In the genomic region with DNA sequence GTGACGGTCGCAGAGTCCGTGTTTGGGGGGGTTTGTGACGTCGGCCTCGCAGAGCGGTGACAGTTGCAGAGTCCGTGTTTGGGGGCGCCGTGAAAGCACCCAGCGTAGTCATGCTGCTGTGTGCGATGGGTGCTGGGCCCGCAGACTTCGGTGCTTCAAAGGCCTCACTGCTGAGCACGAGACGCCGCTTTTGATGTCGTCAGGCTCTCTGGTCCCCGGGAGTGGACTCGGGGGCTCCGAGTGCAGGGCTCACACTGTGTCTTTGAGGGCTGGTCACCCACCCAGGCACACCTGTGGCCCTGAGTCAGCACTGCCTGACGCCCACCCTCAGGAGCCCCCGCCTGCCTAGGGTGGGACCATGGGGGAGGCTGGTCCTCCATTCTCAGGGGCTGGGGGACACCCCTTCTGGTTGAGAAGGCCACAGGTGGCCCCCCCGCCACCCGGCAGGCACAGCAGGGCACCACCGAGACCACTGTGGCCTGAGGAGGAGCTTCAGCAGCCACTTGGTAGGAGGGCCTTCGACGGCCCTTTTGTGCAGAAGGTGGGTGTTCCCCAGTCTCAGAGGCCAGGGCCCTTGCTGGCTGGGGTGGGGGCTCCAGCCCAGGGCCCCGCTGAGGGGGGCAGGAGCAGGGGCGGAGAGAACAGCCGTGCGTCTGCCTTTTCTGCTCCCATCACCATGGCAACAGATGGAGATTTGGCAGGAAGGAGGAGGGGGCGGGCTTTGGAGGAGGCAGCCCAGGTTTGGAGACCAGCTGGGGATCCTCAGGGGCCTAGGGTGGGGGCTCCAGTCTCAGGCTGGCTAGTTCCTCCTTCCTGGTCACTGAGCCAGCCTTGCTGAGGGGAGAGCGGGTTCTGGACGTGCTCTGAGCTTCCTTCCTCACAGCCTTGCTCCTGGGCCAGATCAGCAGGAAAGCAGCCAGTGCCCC, we compare ENCODE assay signal across 25 cellular contexts. TPM values are rescaled to one million over a fixed set of nuclear protein-coding genes. Genes with fewer than 3 reads are reported as not detected.
DNase-seq lines count a peak whose midpoint lies in the region; ATAC-seq and TF ChIP-seq lines count a peak whose summit lies in the region.
"Had no signal": no experiment of that assay in that cellular context is flagged by ENCODE, and none has a peak within 500 bp of the region (broad histone marks: within the 10 kb centered on the region; RNA-seq: fewer than 3 reads in every experiment).

No MANE protein-coding gene starts in this region.

- peak overlapping the region; percentile 45 for H3K4me2 ChIP-seq in neural progenitor cell

- no peak overlapping the region for H2AFZ ChIP-seq in neural progenitor cell (replicated peaks)

- TF ChIP-seq CTCF in dorsolateral prefrontal cortex (IDR thresholded peaks at IDR 0.05 in 54 of 56, conservative IDR thresholded peaks at IDR 0.05 in 2 of 56; ENCODE audit: low read depth in 1 of 56, partially characterized antibody in 56 of 56) (no peak), neural progenitor cell (IDR thresholded peaks at IDR 0.05) (no peak), esophagus muscularis mucosa (IDR thresholded peaks at IDR 0.05) (no peak)

- peaks cover 10% of the 10 kb centered on the region for H3K4me1 Mint-ChIP-seq in neural progenitor cell
- H3K4me1 Mint-ChIP-seq: activated naive CD4-positive, alpha-beta T cell treated with anti-CD3 and anti-CD28 coated beads, Interleukin-2, amount 10 ng/mL, durations not matched to agents 7 days and 5 days; B cell had no signal

- WGBS in esophagus muscularis mucosa = 73% methylated on average over 30 of the region's 35 CpGs

- TF ChIP-seq EP300 in esophagus muscularis mucosa (IDR thresholded peaks at IDR 0.05) = no peak

- ATAC-seq in GM21390 (IDR thresholded peaks at IDR 0.05; ENCODE audit: unreplicated experiment) = no peak
- ATAC-seq in activated CD4-positive, CD25-positive, alpha-beta regulatory T cell treated with anti-CD3 and anti-CD28 coated beads, Interleukin-2, amount 50 U/mL, for 24 hours = no peak
- ATAC-seq: lower lobe of right lung had no signal

- H3K9me3 ChIP-seq in neural progenitor cell (ENCODE audit: low read depth) (no peaks in the 10 kb centered on the region), esophagus muscularis mucosa (no peaks in the 10 kb centered on the region)
- H3K9me3 ChIP-seq: ascending aorta, lower lobe of right lung, transverse colon had no signal

- H3K36me3 Mint-ChIP-seq in neural progenitor cell = peaks cover 10% of the 10 kb centered on the region
- H3K36me3 Mint-ChIP-seq: activated naive CD4-positive, alpha-beta T cell treated with anti-CD3 and anti-CD28 coated beads, Interleukin-2, amount 10 ng/mL, durations not matched to agents 7 days and 5 days had no signal

- H3K4me3 Mint-ChIP-seq in neural progenitor cell = no peak overlapping the region
- H3K4me3 Mint-ChIP-seq: activated naive CD4-positive, alpha-beta T cell treated with anti-CD3 and anti-CD28 coated beads, Interleukin-2, amount 10 ng/mL, durations not matched to agents 7 days and 5 days; B cell; stimulated activated naive CD8-positive, alpha-beta T cell treated with anti-CD3 and anti-CD28 coated beads, Interleukin-15, Interleukin-2, amounts not matched to agents 100 ng/mL and 50 ng/mL, for 24 hours had no signal

- DNase-seq in DMS 273 (lab: John Stamatoyannopoulos, UW; ENCODE audit: unreplicated experiment) = peak; percentile 65
- no peak for DNase-seq in DMS 273 treated with DMSO at 0.1 percent for 48 hours (lab: John Stamatoyannopoulos, UW)
- peak; percentile 81 for DNase-seq in NCI-H2227 (lab: John Stamatoyannopoulos, UW; ENCODE audit: unreplicated experiment)
- peak in 6 of 10 donors; percentile 54 to 82 (median 70) for DNase-seq in dorsolateral prefrontal cortex
- DNase-seq in neural progenitor cell (ENCODE audit: low spot score) = peak; percentile 73
- DNase-seq in esophagus muscularis mucosa (ENCODE audit: extremely low spot score) = no peak
- DNase-seq: activated CD4-positive, CD25-positive, alpha-beta regulatory T cell treated with anti-CD3 and anti-CD28 coated beads, Interleukin-2, amount 50 U/mL, for 72 hours; activated naive CD4-positive, alpha-beta T cell treated with anti-CD3 and anti-CD28 coated beads, Interleukin-2, amount 10 ng/mL, durations not matched to agents 7 days and 5 days; activated T-cell treated with anti-CD3 and anti-CD28 coated beads, Interleukin-2, amount 50 U/mL, for 48 hours; islet precursor cell; lower lobe of right lung; NCI-H187; NCI-H510A; retina; stimulated activated CD4-positive, alpha-beta T cell treated with anti-CD3 and anti-CD28 coated beads, Interleukin-4, amount 100 ng/mL, for 24 hours; SW 1271; transverse colon had no signal

- H4K20me1 ChIP-seq in neural progenitor cell (ENCODE audit: low read depth) = peaks cover 13% of the 10 kb centered on the region

- peak overlapping the region in 53 of 59 donors; percentile 2 to 57 (median 40) for H3K4me3 ChIP-seq in dorsolateral prefrontal cortex
- no peak overlapping the region for H3K4me3 ChIP-seq in neural progenitor cell
- no peak overlapping the region for H3K4me3 ChIP-seq in esophagus muscularis mucosa
- H3K4me3 ChIP-seq: ascending aorta, lower lobe of right lung, transverse colon had no signal

- no peaks in the 10 kb centered on the region for H3K36me3 ChIP-seq in neural progenitor cell
- H3K36me3 ChIP-seq in esophagus muscularis mucosa = no peaks in the 10 kb centered on the region
- H3K36me3 ChIP-seq: ascending aorta, lower lobe of right lung, transverse colon had no signal

- H3K4me1 ChIP-seq in neural progenitor cell (peaks cover 11% of the 10 kb centered on the region), esophagus muscularis mucosa (no peaks in the 10 kb centered on the region)
- H3K4me1 ChIP-seq: ascending aorta, lower lobe of right lung, transverse colon had no signal

- TF ChIP-seq POLR2A in esophagus muscularis mucosa (IDR thresholded peaks at IDR 0.05; ENCODE audit: low read depth) = no peak

- H3K27me3 Mint-ChIP-seq in neural progenitor cell (ENCODE audit: insufficient read depth, low read depth) = peaks cover 2% of the 10 kb centered on the region
- H3K27me3 Mint-ChIP-seq: activated naive CD4-positive, alpha-beta T cell treated with anti-CD3 and anti-CD28 coated beads, Interleukin-2, amount 10 ng/mL, durations not matched to agents 7 days and 5 days; B cell; stimulated activated naive CD8-positive, alpha-beta T cell treated with anti-CD3 and anti-CD28 coated beads, Interleukin-15, Interleukin-2, amounts not matched to agents 100 ng/mL and 50 ng/mL, for 24 hours had no signal

- H3K27ac Mint-ChIP-seq in neural progenitor cell = no peak overlapping the region
- H3K27ac Mint-ChIP-seq: activated naive CD4-positive, alpha-beta T cell treated with anti-CD3 and anti-CD28 coated beads, Interleukin-2, amount 10 ng/mL, durations not matched to agents 7 days and 5 days; B cell; stimulated activated naive CD8-positive, alpha-beta T cell treated with anti-CD3 and anti-CD28 coated beads, Interleukin-15, Interleukin-2, amounts not matched to agents 100 ng/mL and 50 ng/mL, for 24 hours had no signal

- no peak overlapping the region for H3K9ac ChIP-seq in neural progenitor cell

- peaks cover 8% of the 10 kb centered on the region for H3K79me2 ChIP-seq in neural progenitor cell (ENCODE audit: low read depth)

- H3K27me3 ChIP-seq in dorsolateral prefrontal cortex (no peaks in the 10 kb centered on the region), neural progenitor cell (no peaks in the 10 kb centered on the region), esophagus muscularis mucosa (peaks cover 0 to 51% (median 0%) of the 10 kb centered on the region in 4 donors)
- H3K27me3 ChIP-seq: ascending aorta had no signal

- H3K9me3 Mint-ChIP-seq in neural progenitor cell = peaks cover 14% of the 10 kb centered on the region
- H3K9me3 Mint-ChIP-seq: stimulated activated naive CD8-positive, alpha-beta T cell treated with anti-CD3 and anti-CD28 coated beads, Interleukin-15, Interleukin-2, amounts not matched to agents 100 ng/mL and 50 ng/mL, for 24 hours had no signal

- H3K27ac ChIP-seq in dorsolateral prefrontal cortex (peak overlapping the region in 56 of 59 donors; percentile 29 to 90 (median 78)), neural progenitor cell (no peak overlapping the region), esophagus muscularis mucosa (replicated peaks in 1 of 4) (no peak overlapping the region)
- H3K27ac ChIP-seq: 22Rv1, ascending aorta, HL-60, lower lobe of right lung, transverse colon had no signal

- intact Hi-C loops in dorsolateral prefrontal cortex (cut with DNase I) (no loop called here), esophagus muscularis mucosa (cut with DNase I) (no loop called here)

- no peaks in the 10 kb centered on the region for H3F3A ChIP-seq in neural progenitor cell (ENCODE audit: low read depth)

RNA-seq across cellular contexts. Expression of a gene that starts 20.9 kb away (rescaled TPM):
- total RNA-seq in dorsolateral prefrontal cortex (100 to 1,000 TPM in 115 of 120 experiments, 10 to 100 TPM in 5; 82.1 to 191 (median 130) TPM), neural progenitor cell (ENCODE audit: low replicate concordance) (8.2 and 13.8 TPM in 2 replicates), esophagus muscularis mucosa (1 to 10 TPM; 1.0 to 3.3 (median 2.8) TPM)
- total RNA-seq: M059J had no signal

Comparison
In these comparisons a context has a peak if more than half of its experiments do, and no peak if none do; other contexts are left out.
1. DNase-seq: peak in DMS 273 (single experiment), NCI-H2227 (single experiment), dorsolateral prefrontal cortex (6 of 10) and neural progenitor cell (single experiment); none in DMS 273 treated with DMSO at 0.1 percent for 48 hours (single experiment) and esophagus muscularis mucosa (single experiment).
2. H3K27ac ChIP-seq: peak in dorsolateral prefrontal cortex (56 of 59); none in neural progenitor cell (single experiment) and esophagus muscularis mucosa (0 of 4).
3. H3K4me3 ChIP-seq: peak in dorsolateral prefrontal cortex (53 of 59); none in neural progenitor cell (single experiment) and esophagus muscularis mucosa (0 of 4).